15 cellular contexts compared by ENCODE assay signal in the genomic region with DNA sequence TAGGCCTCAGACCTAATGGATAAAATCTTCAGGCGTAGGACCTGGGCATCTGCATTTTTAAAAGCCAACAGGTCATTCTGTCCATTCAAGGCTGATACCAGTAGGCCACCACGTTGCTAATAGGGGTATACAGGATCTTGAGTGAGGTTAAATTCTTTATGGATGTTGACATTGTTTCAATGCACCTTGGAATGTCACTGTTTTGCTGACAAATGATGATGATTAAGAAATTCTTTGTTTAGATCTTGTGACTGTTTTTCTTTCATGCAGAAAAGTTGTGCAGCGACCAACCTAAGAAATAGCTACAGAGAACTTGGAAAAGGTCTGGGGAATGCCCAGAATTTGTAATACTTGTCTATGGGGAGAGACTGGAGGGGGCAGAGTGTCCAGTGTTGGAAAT.
"Had no signal": no experiment of that assay in that cellular context is flagged by ENCODE, and none has a peak within 500 bp of the region (broad histone marks: within the 10 kb centered on the region; RNA-seq: fewer than 3 reads in every experiment).

No MANE protein-coding gene starts in this region.

- H3K27ac Mint-ChIP-seq: activated B cell treated with CpG ODN at 0.5 μM for 24 hours; activated CD4-positive, alpha-beta T cell treated with anti-CD3 and anti-CD28 coated beads, Interleukin-2, amount 10 ng/mL, durations not matched to agents 7 days and 5 days; activated naive CD8-positive, alpha-beta T cell treated with anti-CD3 and anti-CD28 coated beads for 36 hours; stimulated activated naive CD8-positive, alpha-beta T cell treated with anti-CD3 and anti-CD28 coated beads, Interleukin-15, Interleukin-2, amounts not matched to agents 100 ng/mL and 50 ng/mL, for 24 hours had no signal

- H3K27me3 ChIP-seq: esophagus squamous epithelium, gastroesophageal sphincter, pancreas, upper lobe of left lung had no signal

- H3K27me3 Mint-ChIP-seq: activated B cell treated with CpG ODN at 0.5 μM for 24 hours; activated CD4-positive, alpha-beta T cell treated with anti-CD3 and anti-CD28 coated beads, Interleukin-2, amount 10 ng/mL, durations not matched to agents 7 days and 5 days; stimulated activated naive CD8-positive, alpha-beta T cell treated with anti-CD3 and anti-CD28 coated beads, Interleukin-15, Interleukin-2, amounts not matched to agents 100 ng/mL and 50 ng/mL, for 24 hours had no signal

- H3K4me3 ChIP-seq: esophagus squamous epithelium, gastroesophageal sphincter, pancreas, upper lobe of left lung had no signal

- H3K4me1 ChIP-seq: pancreas had no signal

- H3K27ac ChIP-seq: esophagus squamous epithelium, gastroesophageal sphincter, pancreas, upper lobe of left lung had no signal

- H3K4me3 Mint-ChIP-seq: activated B cell treated with CpG ODN at 0.5 μM for 24 hours; activated CD4-positive, alpha-beta T cell treated with anti-CD3 and anti-CD28 coated beads, Interleukin-2, amount 10 ng/mL, durations not matched to agents 7 days and 5 days; activated naive CD8-positive, alpha-beta T cell treated with anti-CD3 and anti-CD28 coated beads for 36 hours; stimulated activated naive CD8-positive, alpha-beta T cell treated with anti-CD3 and anti-CD28 coated beads, Interleukin-15, Interleukin-2, amounts not matched to agents 100 ng/mL and 50 ng/mL, for 24 hours had no signal

- H3K36me3 ChIP-seq: esophagus squamous epithelium, gastroesophageal sphincter, pancreas, upper lobe of left lung had no signal

- DNase-seq: activated B cell treated with CpG ODN at 0.5 μM for 24 hours; activated CD4-positive, alpha-beta T cell treated with anti-CD3 and anti-CD28 coated beads, Interleukin-2, amount 10 ng/mL, durations not matched to agents 7 days and 5 days; activated CD8-positive, alpha-beta memory T cell treated with anti-CD3 and anti-CD28 coated beads for 24 hours; activated gamma-delta T cell; activated naive CD8-positive, alpha-beta T cell treated with anti-CD3 and anti-CD28 coated beads for 36 hours; activated T-cell treated with anti-CD3 and anti-CD28 coated beads, Interleukin-2, amount 50 U/mL, for 1 hour; anterior cingulate cortex; esophagus squamous epithelium; left ventricle myocardium superior; mesendoderm; pancreas; stimulated activated CD4-positive, alpha-beta T cell treated with anti-CD3 and anti-CD28 coated beads, Interleukin-4, amount 100 ng/mL, for 1 hour; upper lobe of left lung had no signal

- ATAC-seq: gastroesophageal sphincter, left ventricle myocardium superior, pancreas had no signal

- H3K9me3 ChIP-seq: esophagus squamous epithelium, gastroesophageal sphincter, pancreas, upper lobe of left lung had no signal
